Comparison of ENCODE assay signal across 16 cellular contexts in genomic region chr14:53893374-53893773, GRCh38.
DNase-seq lines count a peak whose midpoint lies in the region; ATAC-seq, FAIRE-seq and TF ChIP-seq lines count a peak whose summit lies in the region.
"Had no signal": no experiment of that assay in that cellular context is flagged by ENCODE, and none has a peak within 500 bp of the region (broad histone marks: within the 10 kb centered on the region; RNA-seq: fewer than 3 reads in every experiment).

No MANE protein-coding gene starts in this region.

- peak overlapping the region; percentile 10 for H3K18ac ChIP-seq in IMR-90 (ENCODE audit: low read depth, low read length)

- H3K36me3 ChIP-seq in BLaER1 (no peaks in the 10 kb centered on the region), IMR-90 (ENCODE audit: control insufficient read depth, insufficient read depth, low read length) (no peaks in the 10 kb centered on the region), SJCRH30 (no peaks in the 10 kb centered on the region), endothelial cell of umbilical vein (ENCODE audit: control insufficient read depth in 2 of 2, extremely low read depth in 1 of 2, insufficient read depth in 2 of 2, low read length in 2 of 2) (no peaks in the 10 kb centered on the region), right lobe of liver (no peaks in the 10 kb centered on the region), esophagus muscularis mucosa (no peaks in the 10 kb centered on the region)
- H3K36me3 ChIP-seq: HAP-1 had no signal

- H3K4me2 ChIP-seq in BLaER1 = peak overlapping the region; percentile 76
- H3K4me2 ChIP-seq in IMR-90 (ENCODE audit: low read depth, low read length) = no peak overlapping the region
- no peak overlapping the region for H3K4me2 ChIP-seq in endothelial cell of umbilical vein (ENCODE audit: insufficient read depth, low read length)

- H3K79me1 ChIP-seq in IMR-90 (ENCODE audit: low read depth in 1 of 2, low read length in 2 of 2) = no peaks in the 10 kb centered on the region

- ATAC-seq in IMR-90 (ENCODE audit: low read depth) (no peak), HG03378 (IDR thresholded peaks at IDR 0.05; ENCODE audit: unreplicated experiment) (no peak), right lobe of liver (no peak), GM18502 (IDR thresholded peaks at IDR 0.05; ENCODE audit: poor library complexity, unreplicated experiment) (no peak)

- H4K91ac ChIP-seq in IMR-90 (ENCODE audit: insufficient read depth, low read depth, low read length) = peak overlapping the region; percentile 51

- no peak for TF ChIP-seq POLR2A in IMR-90 (IDR thresholded peaks at IDR 0.05; ENCODE audit: low read depth, low read length)
- no peak for TF ChIP-seq POLR2A in endothelial cell of umbilical vein (IDR thresholded peaks at IDR 0.05; ENCODE audit: low read depth, low read length)
- no peak for TF ChIP-seq POLR2A in right lobe of liver (IDR thresholded peaks at IDR 0.05)
- TF ChIP-seq POLR2A in esophagus muscularis mucosa (IDR thresholded peaks at IDR 0.05; ENCODE audit: low read depth) = no peak

- no TSS peak for BruUV-seq in IMR-90 (replicated peaks; lab: Mats Ljungman, UMichigan)
- BruUV-seq in endothelial cell of umbilical vein (replicated peaks; lab: Mats Ljungman, UMichigan) = no TSS peak

- peak overlapping the region; percentile 88 for H2BK120ac ChIP-seq in IMR-90 (ENCODE audit: low read depth, low read length)

- peaks cover 11% of the 10 kb centered on the region for H3K9me1 ChIP-seq in IMR-90 (ENCODE audit: insufficient read depth, low read length)
- H3K9me1 ChIP-seq in endothelial cell of umbilical vein (replicated peaks; ENCODE audit: control insufficient read depth, extremely low read depth, insufficient read depth, low read length) = no peaks in the 10 kb centered on the region

- TF ChIP-seq RAD21 in IMR-90 (IDR thresholded peaks at IDR 0.05; ENCODE audit: low read length) = no peak

- peak overlapping the region; percentile 55 for H3K4ac ChIP-seq in IMR-90 (ENCODE audit: low read depth, low read length)

- in situ Hi-C loops in IMR-90 (cut with MboI; ENCODE audit: low sequenced_read_pairs) = no loop called here

- H4K20me1 ChIP-seq in BLaER1 = peaks cover 5% of the 10 kb centered on the region; the same call in 1 of the 2 replicates
- no peaks in the 10 kb centered on the region for H4K20me1 ChIP-seq in IMR-90 (ENCODE audit: insufficient read depth, low read length)
- no peaks in the 10 kb centered on the region for H4K20me1 ChIP-seq in endothelial cell of umbilical vein (replicated peaks; ENCODE audit: control insufficient read depth, extremely low read depth, insufficient read depth, low read length)

- POLR2A ChIA-PET in IMR-90 (lab: Charles Lee; ENCODE audit: unreplicated experiment) = no interaction called here
- POLR2A ChIA-PET in endothelial cell of umbilical vein (lab: Charles Lee) = no interaction called here

- H2BK15ac ChIP-seq in IMR-90 (ENCODE audit: low read depth, low read length) = peak overlapping the region; percentile 88; the same call in 2 of the 3 replicates

- H2AFZ ChIP-seq in IMR-90 (replicated peaks; ENCODE audit: low read length, poor library complexity) = peak overlapping the region; percentile 3
- no peak overlapping the region for H2AFZ ChIP-seq in endothelial cell of umbilical vein (ENCODE audit: low read depth, low read length)

- no peak overlapping the region for H3K56ac ChIP-seq in IMR-90 (ENCODE audit: extremely low read depth, insufficient read depth, low read length)

- CTCF ChIA-PET in IMR-90 (lab: Yijun Ruan, JAX) = no interaction called here
- CTCF ChIA-PET in endothelial cell of umbilical vein (lab: Charles Lee) = interaction anchor here (1.4 to 1.5 kb wide), 3 partner anchors 11 to 353 kb away, joined by 4 to 7 read pairs (median 4); no protein-coding TSS in a partner anchor

- no peak overlapping the region for H3K9ac ChIP-seq in BLaER1
- no peak overlapping the region for H3K9ac ChIP-seq in IMR-90 (ENCODE audit: low read depth, low read length)
- no peak overlapping the region for H3K9ac ChIP-seq in endothelial cell of umbilical vein (replicated peaks; ENCODE audit: extremely low read depth, insufficient read depth, low read length)

- H3K9me3 ChIP-seq in BLaER1 (no peaks in the 10 kb centered on the region), IMR-90 (ENCODE audit: control insufficient read depth, insufficient read depth, low read length) (no peaks in the 10 kb centered on the region), SJCRH30 (replicated peaks) (no peaks in the 10 kb centered on the region; the same call in 1 of the 2 replicates), endothelial cell of umbilical vein (replicated peaks; ENCODE audit: control insufficient read depth, insufficient read depth, low read length) (no peaks in the 10 kb centered on the region), right lobe of liver (no peaks in the 10 kb centered on the region), esophagus muscularis mucosa (no peaks in the 10 kb centered on the region)
- H3K9me3 ChIP-seq: HAP-1 had no signal

- no peak overlapping the region; the same call in 1 of the 2 replicates for H4K5ac ChIP-seq in IMR-90 (ENCODE audit: low read depth, low read length)

- WGBS in IMR-90 (ENCODE audit: extremely low coverage in 2 of 2, insufficient read length in 1 of 2), 2 experiments = no CpG with 5 or more reads among the region's 2 CpGs
- WGBS in right lobe of liver (ENCODE audit: insufficient coverage, low coverage, low lambda C conversion rate, missing lambda C conversion rate) = 84% methylated on average over 2 of the region's 2 CpGs
- WGBS in esophagus muscularis mucosa = 84% methylated on average over 2 of the region's 2 CpGs

- no peak overlapping the region for H3K27ac ChIP-seq in BLaER1
- H3K27ac ChIP-seq in IMR-90 (ENCODE audit: insufficient read depth, low read length) = no peak overlapping the region
- H3K27ac ChIP-seq in SJCRH30 = peak overlapping the region; percentile 56
- peak overlapping the region; percentile 5 for H3K27ac ChIP-seq in endothelial cell of umbilical vein (ENCODE audit: insufficient read depth, low read depth, low read length)
- no peak overlapping the region for H3K27ac ChIP-seq in right lobe of liver
- H3K27ac ChIP-seq in esophagus muscularis mucosa (replicated peaks in 1 of 4) = no peak overlapping the region
- H3K27ac ChIP-seq: 22Rv1 had no signal

- intact Hi-C loops in IMR-90 (cut with micrococcal nuclease) = loop anchor here (5.0 kb wide), 2 partner anchors 59 to 356 kb away; no protein-coding TSS in a partner anchor
- intact Hi-C loops in endothelial cell of umbilical vein (cut with micrococcal nuclease) = loop anchor here (5.0 kb wide), 2 partner anchors 134 to 526 kb away; no protein-coding TSS in a partner anchor
- intact Hi-C loops in right lobe of liver (cut with DNase I) = no loop called here
- intact Hi-C loops in esophagus muscularis mucosa (cut with DNase I) = no loop called here

- dilution Hi-C loops in IMR-90 (cut with HindIII; ENCODE audit: low sequenced_read_pairs, unreplicated experiment) (no loop called here), endothelial cell of umbilical vein (cut with MboI; ENCODE audit: extremely low pct_ligation_motif_present, low sequenced_read_pairs) (no loop called here)

- no peaks in the 10 kb centered on the region for H3K79me2 ChIP-seq in endothelial cell of umbilical vein (ENCODE audit: control insufficient read depth, insufficient read depth, low read length)

- H3K14ac ChIP-seq in IMR-90 (replicated peaks; ENCODE audit: low read depth, low read length) = peak overlapping the region; percentile 8; the same call in 1 of the 2 replicates

- peak overlapping the region; percentile 4; the same call in 1 of the 2 replicates for H3K23ac ChIP-seq in IMR-90 (ENCODE audit: low read depth, low read length)

- FAIRE-seq in endothelial cell of umbilical vein (lab: Jason Lieb, UNC) = no peak
- FAIRE-seq: GM12891, H1 had no signal

- H4K8ac ChIP-seq in IMR-90 (ENCODE audit: low read depth in 2 of 2, low read length in 2 of 2) = peak overlapping the region; percentile 36 to 89; a peak in 2 of 4 replicates

- H2AK5ac ChIP-seq in IMR-90 (ENCODE audit: low read depth, low read length) = peak overlapping the region; percentile 12

- TF ChIP-seq CTCF in IMR-90 (conservative IDR thresholded peaks at IDR 0.05; ENCODE audit: low read depth, low read length) (no peak), endothelial cell of umbilical vein (IDR thresholded peaks at IDR 0.05; ENCODE audit: extremely low read depth in 1 of 2, insufficient read depth in 1 of 2, low read depth in 1 of 2, low read length in 2 of 2) (no peak), right lobe of liver (IDR thresholded peaks at IDR 0.05) (no peak), esophagus muscularis mucosa (IDR thresholded peaks at IDR 0.05) (no peak)

- no peak for DNase-seq in IMR-90
- DNase-seq in SJCRH30 = no peak
- DNase-seq in endothelial cell of umbilical vein (ENCODE audit: low read depth, low spot score) = no peak
- no peak for DNase-seq in right lobe of liver
- DNase-seq in esophagus muscularis mucosa (ENCODE audit: extremely low spot score) = no peak
- DNase-seq: C1 segment of cervical spinal cord; Calu3; CD4-positive, alpha-beta T cell; DMS 273 treated with DMSO at 0.1 percent for 48 hours had no signal

- no peak overlapping the region for H2BK5ac ChIP-seq in IMR-90 (ENCODE audit: low read depth, low read length, poor library complexity, severe bottlenecking)

- TF ChIP-seq EP300 in esophagus muscularis mucosa (IDR thresholded peaks at IDR 0.05) = no peak

- H3K27me3 ChIP-seq in BLaER1 (no peaks in the 10 kb centered on the region), IMR-90 (ENCODE audit: control insufficient read depth, insufficient read depth, low read length) (no peaks in the 10 kb centered on the region; the same call in 1 of the 2 replicates), SJCRH30 (no peaks in the 10 kb centered on the region), endothelial cell of umbilical vein (ENCODE audit: control insufficient read depth in 2 of 2, insufficient read depth in 2 of 2, low read length in 2 of 2) (no peaks in the 10 kb centered on the region), right lobe of liver (no peaks in the 10 kb centered on the region), esophagus muscularis mucosa (no peaks in the 10 kb centered on the region)

- H3K4me3 ChIP-seq in BLaER1 = no peak overlapping the region
- no peak overlapping the region for H3K4me3 ChIP-seq in IMR-90 (ENCODE audit: insufficient read depth, low read depth, low read length)
- no peak overlapping the region for H3K4me3 ChIP-seq in SJCRH30
- no peak overlapping the region for H3K4me3 ChIP-seq in endothelial cell of umbilical vein (replicated peaks in 1 of 3; ENCODE audit: insufficient read depth in 1 of 3, low read depth in 1 of 3, low read length in 3 of 3)
- no peak overlapping the region for H3K4me3 ChIP-seq in right lobe of liver
- no peak overlapping the region for H3K4me3 ChIP-seq in esophagus muscularis mucosa
- H3K4me3 ChIP-seq: HAP-1 had no signal

- H3K4me1 ChIP-seq in BLaER1 (peaks cover 19% of the 10 kb centered on the region), IMR-90 (ENCODE audit: control insufficient read depth, insufficient read depth, low read length) (peaks cover 23% of the 10 kb centered on the region), SJCRH30 (peaks cover 30% of the 10 kb centered on the region), endothelial cell of umbilical vein (ENCODE audit: control insufficient read depth, extremely low read depth, insufficient read depth, low read length) (peaks cover 40% of the 10 kb centered on the region), right lobe of liver (peaks cover 0 to 23% (median 3%) of the 10 kb centered on the region in 4 donors), esophagus muscularis mucosa (peaks cover 0 to 6% (median 0%) of the 10 kb centered on the region in 4 donors)

- H2BK20ac ChIP-seq in IMR-90 (ENCODE audit: low read depth, low read length) = peak overlapping the region; percentile 92

- no peak overlapping the region for H2AK9ac ChIP-seq in IMR-90 (replicated peaks; ENCODE audit: low read depth, low read length, poor library complexity)

Comparison
In these comparisons a context has a peak if more than half of its experiments do, and no peak if none do; other contexts are left out.
1. H3K27ac ChIP-seq: peak in SJCRH30 (single experiment) and endothelial cell of umbilical vein (single experiment); none in BLaER1 (single experiment), IMR-90 (single experiment), right lobe of liver (0 of 3) and esophagus muscularis mucosa (0 of 4).
2. intact Hi-C loops: an anchor here in IMR-90 (5.0 kb wide) and endothelial cell of umbilical vein (5.0 kb wide); none called in right lobe of liver and esophagus muscularis mucosa.